Comparison of ENCODE assay signal across 1 cellular context in genomic region chr16:50152386-50152806, GRCh38.
TF ChIP-seq lines count a peak whose summit lies in the region.

No MANE protein-coding gene starts in this region.

TF ChIP-seq in K562, 482 proteins besides CTCF, POLR2A, EP300 and RAD21 (continued from another document and continues in another):
- no peak for TF ChIP-seq TGIF2 (CRISPR knock-in tag; IDR thresholded peaks at IDR 0.05)
- no peak for TF ChIP-seq NR3C1 (CRISPR knock-in tag; IDR thresholded peaks at IDR 0.05)
- TF ChIP-seq UBTF (IDR thresholded peaks at IDR 0.05; ENCODE audit: borderline replicate concordance in 1 of 2, low read depth in 2 of 2, low read length in 2 of 2): 0 out of 4 replicates have a peak, but pooled peaks of 1 of the 2 experiments have one; percentile 13
- TF ChIP-seq ZNF134 (CRISPR knock-in tag; conservative IDR thresholded peaks at IDR 0.05): no peak
- TF ChIP-seq ZNF592 (IDR thresholded peaks at IDR 0.05): peak; percentile 49; the same call in 1 of the 2 replicates
- no peak for TF ChIP-seq ELF1 (tag; IDR thresholded peaks at IDR 0.05)
- TF ChIP-seq MCM7 (IDR thresholded peaks at IDR 0.05): no peak
- peak; percentile 16 for TF ChIP-seq TAF1 (IDR thresholded peaks at IDR 0.05; ENCODE audit: control insufficient read depth, extremely low read depth, insufficient read depth, low read length, severe bottlenecking)
- no peak for TF ChIP-seq ZNF12 (CRISPR knock-in tag; IDR thresholded peaks at IDR 0.05)
- TF ChIP-seq CHD2 (IDR thresholded peaks at IDR 0.05; ENCODE audit: low read depth, low read length): no peak
- TF ChIP-seq ZBTB11 (CRISPR knock-in tag; IDR thresholded peaks at IDR 0.05): no peak
- TF ChIP-seq HES1 (IDR thresholded peaks at IDR 0.05; ENCODE audit: low read depth): no peak
- no peak for TF ChIP-seq FOXM1 (IDR thresholded peaks at IDR 0.05; ENCODE audit: low read depth)
- TF ChIP-seq FOXM1 (CRISPR knock-in tag; IDR thresholded peaks at IDR 0.05; ENCODE audit: low read depth): no peak
- no peak for TF ChIP-seq MIER1 (IDR thresholded peaks at IDR 0.05; ENCODE audit: low read depth)
- TF ChIP-seq PATZ1 (CRISPR knock-in tag; IDR thresholded peaks at IDR 0.05; ENCODE audit: borderline replicate concordance): no peak
- TF ChIP-seq IRF2 (CRISPR knock-in tag; IDR thresholded peaks at IDR 0.05): no peak
- TF ChIP-seq ZBTB40 (IDR thresholded peaks at IDR 0.05): 0 out of 2 replicates have a peak, but pooled peaks have one; percentile 34
- TF ChIP-seq ZBTB40 (CRISPR knock-in tag; IDR thresholded peaks at IDR 0.05): no peak
- TF ChIP-seq SAP30 (IDR thresholded peaks at IDR 0.05; ENCODE audit: borderline replicate concordance, insufficient read depth, low read depth, low read length, poor library complexity, severe bottlenecking): peak; percentile 52
- peak; percentile 48; the same call in 1 of the 2 replicates for TF ChIP-seq NKRF (IDR thresholded peaks at IDR 0.05; ENCODE audit: borderline replicate concordance)
- no peak for TF ChIP-seq ID3 (CRISPR knock-in tag; IDR thresholded peaks at IDR 0.05)
- peak; percentile 48; the same call in 1 of the 2 replicates for TF ChIP-seq ID3 (tag; IDR thresholded peaks at IDR 0.05)
- TF ChIP-seq TSC22D4 (tag; IDR thresholded peaks at IDR 0.05): no peak
- no peak for TF ChIP-seq RBM39 (optimal IDR thresholded peaks at IDR 0.05; ENCODE audit: low read depth, low read length)
- no peak for TF ChIP-seq ZNF175 (CRISPR knock-in tag; IDR thresholded peaks at IDR 0.05; ENCODE audit: low read depth)
- no peak for TF ChIP-seq GTF2F1 (IDR thresholded peaks at IDR 0.05; ENCODE audit: low read depth, low read length)
- no peak for TF ChIP-seq ZNF445 (CRISPR knock-in tag; IDR thresholded peaks at IDR 0.05; ENCODE audit: low read depth)
- peak; percentile 12; the same call in 1 of the 2 replicates for TF ChIP-seq HDAC8 (tag; IDR thresholded peaks at IDR 0.05)
- no peak for TF ChIP-seq TCF7 (IDR thresholded peaks at IDR 0.05; ENCODE audit: borderline replicate concordance)
- TF ChIP-seq NEUROD1 (IDR thresholded peaks at IDR 0.05; ENCODE audit: borderline replicate concordance, low read depth, low read length, partially characterized antibody): no peak
